Comparison of ENCODE assay signal across 22 cellular contexts in the genomic region with DNA sequence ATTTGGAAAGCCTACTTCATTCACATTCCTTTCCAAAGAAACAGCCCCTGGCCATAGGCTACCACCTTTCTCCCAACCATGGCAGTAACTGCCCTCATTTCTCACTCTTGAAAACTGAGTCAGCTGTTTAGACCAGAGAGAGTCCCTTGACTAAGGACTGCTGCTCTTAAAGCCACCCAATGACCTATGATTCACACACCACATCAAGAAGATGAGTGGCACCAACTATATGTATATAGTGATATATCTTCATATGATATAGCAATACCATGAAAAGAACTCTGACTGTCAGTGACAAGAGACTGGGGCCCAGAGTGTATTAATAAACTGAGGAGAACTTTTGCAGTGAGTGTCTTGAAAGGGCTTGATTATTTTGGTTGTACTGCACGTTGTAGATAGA.
"Had no signal": no experiment of that assay in that cellular context is flagged by ENCODE, and none has a peak within 500 bp of the region (broad histone marks: within the 10 kb centered on the region; RNA-seq: fewer than 3 reads in every experiment).

No MANE protein-coding gene starts in this region.

- H3K4me2 ChIP-seq: SK-N-SH had no signal

- H3K9ac ChIP-seq: SK-N-SH had no signal

- H3K4me3 ChIP-seq: MG63 had no signal

- H3K9me3 ChIP-seq: MG63, SK-N-SH had no signal

- DNase-seq: IMR-90, Karpas-422, KG1, MG63, NCI-H1092, NCI-H1105 treated with DMSO at 0.1 percent for 48 hours, NCI-H1436, NCI-H187, NCI-H2029, NCI-H2081 treated with DMSO at 0.1 percent for 48 hours, NCI-H2171, NCI-H226, NCI-H446, NCI-H510A, NCI-H524 treated with DMSO at 0.1 percent for 48 hours, NCI-H69, NCI-H774, Right ventricle myocardium superior, RPMI8226, SIG-M5, SK-N-SH had no signal

- H3K36me3 ChIP-seq: MG63 had no signal

- ATAC-seq: HepG2 had no signal

- H3K27me3 ChIP-seq: MG63 had no signal
